Comparison of ENCODE assay signal across 18 cellular contexts in the genomic region with DNA sequence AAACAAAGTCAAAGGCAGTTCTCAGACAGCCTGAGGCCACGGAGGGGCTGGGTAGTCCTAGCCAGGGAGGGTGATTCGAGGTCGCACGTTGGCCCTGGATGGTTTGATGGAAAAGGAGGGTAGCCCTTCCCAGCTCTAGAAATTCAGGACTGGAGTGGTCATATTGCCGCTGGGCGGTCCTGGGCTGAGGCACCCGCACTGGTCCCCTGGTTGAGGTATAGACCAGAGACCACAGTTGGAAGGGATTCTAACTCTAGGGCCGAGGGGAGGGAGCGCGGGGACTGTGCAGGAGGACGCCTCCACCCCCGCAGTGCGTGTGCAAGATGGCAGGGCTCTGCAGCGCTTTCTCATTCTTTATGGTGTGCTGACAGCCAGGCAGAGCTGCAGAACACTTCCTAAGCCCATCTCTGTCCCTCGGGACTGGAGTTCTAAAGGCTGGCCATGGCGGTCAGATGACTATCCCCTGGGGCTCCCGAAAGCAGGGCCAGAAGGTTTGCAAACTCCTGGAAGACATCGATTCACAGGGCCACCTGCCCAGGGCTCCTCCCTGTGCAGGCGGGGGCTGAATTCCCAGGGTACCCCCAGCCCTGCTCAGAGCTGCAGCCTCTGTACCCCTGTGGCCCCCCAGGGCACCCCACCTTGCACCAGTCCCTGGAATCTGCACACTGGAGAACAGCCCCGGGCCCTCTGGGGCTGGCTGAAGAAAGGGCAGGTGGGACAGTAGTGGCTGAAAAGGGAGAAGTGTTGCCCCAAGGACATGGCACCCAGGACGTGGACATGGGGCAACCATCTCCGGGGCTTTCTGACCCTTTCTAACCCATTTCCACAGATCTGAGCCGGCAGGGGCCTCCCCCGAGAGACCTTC. TPM values are rescaled to one million over a fixed set of nuclear protein-coding genes. Genes with fewer than 3 reads are reported as not detected.
DNase-seq lines count a peak whose midpoint lies in the region; ATAC-seq and TF ChIP-seq lines count a peak whose summit lies in the region.
"Had no signal": no experiment of that assay in that cellular context is flagged by ENCODE, and none has a peak within 500 bp of the region (broad histone marks: within the 10 kb centered on the region; RNA-seq: fewer than 3 reads in every experiment).

No MANE protein-coding gene starts in this region.

- no peak overlapping the region for H3K9ac ChIP-seq in smooth muscle cell (ENCODE audit: low read depth)

- WGBS in smooth muscle cell (ENCODE audit: low lambda C conversion rate) = 51% methylated on average over 24 of the region's 24 CpGs

- H3K4me3 ChIP-seq in smooth muscle cell = no peak overlapping the region
- H3K4me3 ChIP-seq: breast epithelium had no signal

- H3K4me1 Mint-ChIP-seq in glutamatergic neuron (ENCODE audit: low read depth, unreplicated experiment) = peaks cover 14% of the 10 kb centered on the region
- H3K4me1 Mint-ChIP-seq: activated CD4-positive, alpha-beta T cell treated with anti-CD3 and anti-CD28 coated beads for 36 hours had no signal

- H3K36me3 ChIP-seq in smooth muscle cell (ENCODE audit: low read depth) = no peaks in the 10 kb centered on the region
- H3K36me3 ChIP-seq: breast epithelium had no signal

- H3K79me2 ChIP-seq in smooth muscle cell (ENCODE audit: low read depth) = no peaks in the 10 kb centered on the region

- DNase-seq in GM04503 (ENCODE audit: low read depth) (peak; percentile 84), NCI-H69 (lab: John Stamatoyannopoulos, UW) (peak; percentile 54), glutamatergic neuron (peak; percentile 50), smooth muscle cell (lab: John Stamatoyannopoulos, UW; ENCODE audit: unreplicated experiment) (peak; percentile 22), NCI-H128 (lab: John Stamatoyannopoulos, UW; ENCODE audit: unreplicated experiment) (no peak), NOMO-1 treated with dmso at 0.1 percent for 144 hours (lab: John Stamatoyannopoulos, UW; ENCODE audit: unreplicated experiment) (no peak)
- DNase-seq: activated CD4-positive, alpha-beta T cell treated with anti-CD3 and anti-CD28 coated beads for 36 hours; CD4-positive, alpha-beta T cell; Kasumi-1; NCI-H1694 treated with DMSO at 0.1 percent for 48 hours; NCI-H526 treated with DMSO at 0.1 percent for 48 hours; nucleus accumbens; stimulated activated naive CD4-positive, alpha-beta T cell had no signal

- no peak overlapping the region for H3K27ac ChIP-seq in smooth muscle cell (ENCODE audit: low read depth)
- H3K27ac ChIP-seq: breast epithelium, HL-60 had no signal

- ATAC-seq in GM19023 (IDR thresholded peaks at IDR 0.05; ENCODE audit: unreplicated experiment) = no peak
- ATAC-seq: activated CD4-positive, alpha-beta T cell treated with anti-CD3 and anti-CD28 coated beads for 36 hours; activated naive CD4-positive, alpha-beta T cell treated with anti-CD3 and anti-CD28 coated beads, Interleukin-2, amount 50 U/mL, for 72 hours had no signal

- peaks cover 5% of the 10 kb centered on the region for H3K9me3 Mint-ChIP-seq in glutamatergic neuron (ENCODE audit: unreplicated experiment)
- H3K9me3 Mint-ChIP-seq: activated naive CD4-positive, alpha-beta T cell treated with anti-CD3 and anti-CD28 coated beads, Interleukin-2, amount 50 U/mL, for 72 hours; CD4-positive, alpha-beta T cell; T-helper 1 cell treated with Interleukin-12 subunit alpha and Interleukin-12 subunit beta and Interleukin-4 antibody, amounts not matched to agents 30 μg/mL and 1 μg/mL, for 36 hours had no signal

- no peaks in the 10 kb centered on the region for H3K9me3 ChIP-seq in smooth muscle cell (replicated peaks; ENCODE audit: low read depth)
- H3K9me3 ChIP-seq: breast epithelium had no signal

- H3K27me3 Mint-ChIP-seq in glutamatergic neuron (ENCODE audit: unreplicated experiment) = peaks cover 8% of the 10 kb centered on the region
- H3K27me3 Mint-ChIP-seq: activated CD4-positive, alpha-beta T cell treated with anti-CD3 and anti-CD28 coated beads for 36 hours had no signal

- peaks cover 8% of the 10 kb centered on the region for H3K27me3 ChIP-seq in smooth muscle cell (ENCODE audit: low read depth)
- H3K27me3 ChIP-seq: breast epithelium had no signal

- no peaks in the 10 kb centered on the region for H3F3A ChIP-seq in smooth muscle cell (ENCODE audit: low read depth)

- TF ChIP-seq CTCF in glutamatergic neuron (IDR thresholded peaks at IDR 0.05; ENCODE audit: partially characterized antibody, unreplicated experiment) (no peak), smooth muscle cell (IDR thresholded peaks at IDR 0.05; ENCODE audit: borderline replicate concordance, insufficient read depth, poor library complexity, severe bottlenecking) (no peak)

- no peak overlapping the region for H2AFZ ChIP-seq in smooth muscle cell (ENCODE audit: low read depth)

- no peaks in the 10 kb centered on the region for H3K4me1 ChIP-seq in smooth muscle cell (ENCODE audit: low read depth)
- H3K4me1 ChIP-seq: breast epithelium had no signal

- H3K27ac Mint-ChIP-seq in glutamatergic neuron (ENCODE audit: unreplicated experiment) = no peak overlapping the region
- H3K27ac Mint-ChIP-seq: activated CD4-positive, alpha-beta T cell treated with anti-CD3 and anti-CD28 coated beads for 36 hours; activated naive CD4-positive, alpha-beta T cell treated with anti-CD3 and anti-CD28 coated beads, Interleukin-2, amount 50 U/mL, for 72 hours; CD4-positive, alpha-beta T cell; T-helper 1 cell treated with Interleukin-12 subunit alpha and Interleukin-12 subunit beta and Interleukin-4 antibody, amounts not matched to agents 30 μg/mL and 1 μg/mL, for 36 hours had no signal

- H4K20me1 ChIP-seq in smooth muscle cell (ENCODE audit: low read depth) = no peaks in the 10 kb centered on the region

- no peaks in the 10 kb centered on the region for H3K36me3 Mint-ChIP-seq in glutamatergic neuron (ENCODE audit: unreplicated experiment)
- H3K36me3 Mint-ChIP-seq: activated naive CD4-positive, alpha-beta T cell treated with anti-CD3 and anti-CD28 coated beads, Interleukin-2, amount 50 U/mL, for 72 hours had no signal

- no peak overlapping the region for H3K4me3 Mint-ChIP-seq in glutamatergic neuron (ENCODE audit: unreplicated experiment)
- H3K4me3 Mint-ChIP-seq: activated CD4-positive, alpha-beta T cell treated with anti-CD3 and anti-CD28 coated beads for 36 hours; CD4-positive, alpha-beta T cell; T-helper 1 cell treated with Interleukin-12 subunit alpha and Interleukin-12 subunit beta and Interleukin-4 antibody, amounts not matched to agents 30 μg/mL and 1 μg/mL, for 36 hours had no signal

- peak overlapping the region; percentile 57 for H3K4me2 ChIP-seq in smooth muscle cell

RNA-seq across cellular contexts. Expression of a gene that starts 51.0 kb away (rescaled TPM):
- total RNA-seq in glutamatergic neuron (ENCODE audit: unreplicated experiment) (3.7 TPM), smooth muscle cell (0.13 and 1.1 TPM in 2 replicates)
- 0.21 TPM in 1 of 2 replicates, not detected in the other for polyA plus RNA-seq in smooth muscle cell
- total RNA-seq: activated CD4-positive, alpha-beta T cell treated with anti-CD3 and anti-CD28 coated beads for 36 hours; activated naive CD4-positive, alpha-beta T cell treated with anti-CD3 and anti-CD28 coated beads, Interleukin-2, amount 50 U/mL, for 72 hours; CD4-positive, alpha-beta T cell had no signal

Comparison
In these comparisons a context has a peak if more than half of its experiments do, and no peak if none do; other contexts are left out.
1. DNase-seq: peak in GM04503 (single experiment), NCI-H69 (single experiment), glutamatergic neuron (single experiment) and smooth muscle cell (single experiment); none in NCI-H128 (single experiment) and NOMO-1 treated with dmso at 0.1 percent for 144 hours (single experiment).